ENCODE assay signal across 12 cellular contexts in genomic region chr16:48531011-48531962, GRCh38.
A peak's percentile ranks its signal among the peaks of the same experiment; 100 is the strongest.
DNase-seq lines count a peak whose midpoint lies in the region; ATAC-seq, FAIRE-seq and TF ChIP-seq lines count a peak whose summit lies in the region.
"Had no signal": no experiment of that assay in that cellular context is flagged by ENCODE, and none has a peak within 500 bp of the region (broad histone marks: within the 10 kb centered on the region; RNA-seq: fewer than 3 reads in every experiment).

No MANE protein-coding gene starts in this region.

- H3K36me3 ChIP-seq in K562 (ENCODE audit: control insufficient read depth, insufficient read depth, low read length): no peaks in the 10 kb centered on the region
- no peaks in the 10 kb centered on the region for H3K36me3 ChIP-seq in tibial nerve

- ATAC-seq in K562 (no peak; the same call in 2 of the 3 replicates), right cardiac atrium (peak; percentile 42 to 69)
- ATAC-seq: A549 had no signal

- CTCF ChIA-PET in K562 (lab: Yijun Ruan, JAX; ENCODE audit: low intra/inter-chr PET ratio): interaction anchor here (0.6 kb wide), 1 partner anchor 214 kb away, joined by 3 read pairs; no protein-coding TSS in a partner anchor

- H3K4me1 ChIP-seq in K562 (replicated peaks in 1 of 2; ENCODE audit: control insufficient read depth in 2 of 2, insufficient read depth in 2 of 2, low read length in 2 of 2) (peaks cover 0 to 3% of the 10 kb centered on the region in 2 experiments; a peak in 1 of 5 replicates), right cardiac atrium (ENCODE audit: control insufficient read depth, insufficient read depth, low read length) (peaks cover 8% of the 10 kb centered on the region), tibial nerve (peaks cover 0 to 45% (median 10%) of the 10 kb centered on the region in 4 donors)

- no peak for FAIRE-seq in K562 (lab: Jason Lieb, UNC)
- FAIRE-seq: A549 had no signal

- WGBS in K562 (ENCODE audit: insufficient coverage, low coverage, missing lambda C conversion rate): 6% methylated on average over 19 of the region's 22 CpGs
- WGBS in right cardiac atrium: 68% methylated on average over 22 of the region's 22 CpGs
- 71% methylated on average over 22 of the region's 22 CpGs for WGBS in tibial nerve, 2 donors

- POLR2A ChIA-PET in K562 (lab: Yijun Ruan, JAX): interaction anchor here (0.6 kb wide), 1 partner anchor 152 kb away, joined by 3 read pairs; no protein-coding TSS in a partner anchor

- no peaks in the 10 kb centered on the region for H3K9me1 ChIP-seq in K562 (ENCODE audit: control insufficient read depth, insufficient read depth, low read length)

- DNase-seq in NCI-H82 (lab: John Stamatoyannopoulos, UW) (peak; percentile 24), NCI-H82 treated with DMSO at 0.1 percent for 48 hours (lab: John Stamatoyannopoulos, UW; ENCODE audit: unreplicated experiment) (no peak), K562 (ENCODE audit: extremely low read depth in 1 of 4, low spot score in 3 of 4) (no peak), right cardiac atrium (peak; percentile 49 to 86 (median 80)), tibial nerve (ENCODE audit: low spot score in 2 of 2) (peak; percentile 54 to 55), T1000 (lab: John Stamatoyannopoulos, UW) (no peak), NCI-H2081 treated with DMSO at 0.1 percent for 48 hours (lab: John Stamatoyannopoulos, UW) (no peak)
- DNase-seq in stimulated activated CD4-positive, alpha-beta T cell treated with anti-CD3 and anti-CD28 coated beads, Interleukin-2, amount 100 ng/mL, for 48 hours: no peak
- DNase-seq: effector CD4-positive, alpha-beta T cell; NCI-H2227 treated with DMSO at 0.1 percent for 48 hours; RPMI8226 had no signal

- no peaks in the 10 kb centered on the region for H3K9me3 ChIP-seq in K562 (replicated peaks; ENCODE audit: control insufficient read depth, insufficient read depth, low read depth, low read length)
- no peaks in the 10 kb centered on the region for H3K9me3 ChIP-seq in right cardiac atrium (ENCODE audit: control insufficient read depth, low read length)
- H3K9me3 ChIP-seq in tibial nerve: peaks cover 0 to 4% (median 0%) of the 10 kb centered on the region in 4 donors

- H3K79me2 ChIP-seq in K562 (ENCODE audit: control insufficient read depth, insufficient read depth, low read length): no peaks in the 10 kb centered on the region

- no peak overlapping the region for H2AFZ ChIP-seq in K562 (ENCODE audit: low read depth, low read length)

- H3K9ac ChIP-seq in K562 (ENCODE audit: insufficient read depth in 1 of 2, low read depth in 2 of 2, low read length in 2 of 2): no peak overlapping the region

- H3K4me2 ChIP-seq in K562 (ENCODE audit: insufficient read depth, low read length): no peak overlapping the region
- H3K4me2 ChIP-seq: A549 had no signal

- TF ChIP-seq CTCF in K562 (IDR thresholded peaks at IDR 0.05 in 2 of 3, conservative IDR thresholded peaks at IDR 0.05 in 1 of 3; ENCODE audit: insufficient read depth in 2 of 3, low read depth in 1 of 3, low read length in 3 of 3) (no peak), tibial nerve (IDR thresholded peaks at IDR 0.05) (no peak)

- no peak for TF ChIP-seq RAD21 in K562 (CRISPR knock-in tag; conservative IDR thresholded peaks at IDR 0.05 in 1 of 2, IDR thresholded peaks at IDR 0.05 in 1 of 2)

- intact Hi-C loops in K562 (cut with micrococcal nuclease): loop anchor here (10.0 kb wide), 1 partner anchor 296 kb away; no protein-coding TSS in a partner anchor
- intact Hi-C loops in right cardiac atrium (cut with DNase I): loop anchor here in 1 of 4 donors (10.0 kb wide), 1 partner anchor 176 kb away; no protein-coding TSS in a partner anchor

- H3K4me3 ChIP-seq in K562: no peak overlapping the region
- no peak overlapping the region for H3K4me3 ChIP-seq in right cardiac atrium (ENCODE audit: low read length)
- no peak overlapping the region for H3K4me3 ChIP-seq in tibial nerve
- H3K4me3 ChIP-seq: A549 had no signal

- H3K27ac ChIP-seq in K562 (ENCODE audit: extremely low read depth, low read depth, low read length): no peak overlapping the region
- H3K27ac ChIP-seq in right cardiac atrium (ENCODE audit: low read length): no peak overlapping the region
- peak overlapping the region in 1 of 4 donors; percentile 49 for H3K27ac ChIP-seq in tibial nerve
- H3K27ac ChIP-seq: A549 had no signal

- TF ChIP-seq EP300 in K562 (IDR thresholded peaks at IDR 0.05; ENCODE audit: low read length): no peak
- peak in 1 of 2 donors; percentile 65 for TF ChIP-seq EP300 in tibial nerve (IDR thresholded peaks at IDR 0.05)

- in situ Hi-C loops in K562 (cut with MboI): no loop called here

- H3K27me3 ChIP-seq in K562 (ENCODE audit: control insufficient read depth in 2 of 2, insufficient read depth in 2 of 2, low read length in 2 of 2) (peaks cover 3 to 20% of the 10 kb centered on the region in 2 experiments; a peak in 4 of 5 replicates), right cardiac atrium (ENCODE audit: control insufficient read depth, insufficient read depth) (no peaks in the 10 kb centered on the region), tibial nerve (no peaks in the 10 kb centered on the region)

- H4K20me1 ChIP-seq in K562 (replicated peaks; ENCODE audit: control insufficient read depth, insufficient read depth, low read length): peaks cover 9% of the 10 kb centered on the region; the same call in 1 of the 2 replicates

- BruUV-seq in K562 (replicated peaks; lab: Mats Ljungman, UMichigan): no TSS peak

- TF ChIP-seq POLR2A in K562 (conservative IDR thresholded peaks at IDR 0.05): no peak
- no peak for TF ChIP-seq POLR2A in tibial nerve (IDR thresholded peaks at IDR 0.05)

TF ChIP-seq in K562, 482 proteins besides CTCF, POLR2A, EP300 and RAD21:
- TF ChIP-seq ZFP36 (IDR thresholded peaks at IDR 0.05; ENCODE audit: low read depth, low read length, partially characterized antibody): peak; percentile 35
- TF ChIP-seq PPARD (CRISPR knock-in tag; IDR thresholded peaks at IDR 0.05): no peak

Comparison
In these comparisons a context has a peak if more than half of its experiments do, and no peak if none do; other contexts are left out.
1. DNase-seq: peak in NCI-H82 (single experiment), right cardiac atrium (3 of 3) and tibial nerve (2 of 2); none in NCI-H82 treated with DMSO at 0.1 percent for 48 hours (single experiment), K562 (0 of 4), T1000 (single experiment), NCI-H2081 treated with DMSO at 0.1 percent for 48 hours (single experiment) and stimulated activated CD4-positive, alpha-beta T cell treated with anti-CD3 and anti-CD28 coated beads, Interleukin-2, amount 100 ng/mL, for 48 hours (0 of 2).